ENCODE assay signal across 13 cellular contexts in genomic region chr3:33911525-33912322, GRCh38.
DNase-seq lines count a peak whose midpoint lies in the region; ATAC-seq, FAIRE-seq and TF ChIP-seq lines count a peak whose summit lies in the region.
"Had no signal": no experiment of that assay in that cellular context is flagged by ENCODE, and none has a peak within 500 bp of the region (broad histone marks: within the 10 kb centered on the region; RNA-seq: fewer than 3 reads in every experiment).

No MANE protein-coding gene starts in this region.

- peak; percentile 69 for FAIRE-seq in HTR-8/SVneo (lab: Jason Lieb, UNC)
- FAIRE-seq: TTC549 had no signal

- POLR2A ChIA-PET in AG04449 (lab: Yijun Ruan, JAX), result no interaction called here

- no peak for TF ChIP-seq EP300 in transverse colon (IDR thresholded peaks at IDR 0.05; ENCODE audit: low read depth)

- DNase-seq in AG04449 (ENCODE audit: low read depth, low spot score) (peak; percentile 21), HTR-8/SVneo (ENCODE audit: insufficient read length, low spot score) (peak; percentile 53), SW 1271 (lab: John Stamatoyannopoulos, UW) (peak; percentile 16 to 58), fibroblast of the aortic adventitia (ENCODE audit: low read depth) (peak; percentile 49), transverse colon (no peak), T-helper 1 cell (no peak)
- DNase-seq: colonic mucosa; NCI-H1436; NK-92 treated with Interleukin-12 subunit alpha and Interleukin-12 subunit beta, amount 100 ng/mL, for 24 hours; right cardiac atrium had no signal

- intact Hi-C loops in transverse colon (cut with DNase I; ENCODE audit: low total_unique reads), result no loop called here

- H3K9me3 ChIP-seq in transverse colon, result no peaks in the 10 kb centered on the region
- H3K9me3 ChIP-seq: colonic mucosa had no signal

- in situ Hi-C loops in transverse colon (cut with MboI; ENCODE audit: low pct_ligation_motif_present in 1 of 4, low pct_unique_long_range_greater_than_20kb in 1 of 4, low sequenced_read_pairs in 3 of 4), result no loop called here

- ATAC-seq in HG02885 (IDR thresholded peaks at IDR 0.05; ENCODE audit: poor library complexity, unreplicated experiment), result no peak
- no peak for ATAC-seq in HG03159 (IDR thresholded peaks at IDR 0.05; ENCODE audit: unreplicated experiment)
- ATAC-seq: right cardiac atrium had no signal

- 71 to 84% methylated on average over 4 of the region's 4 CpGs for WGBS in transverse colon (ENCODE audit: low coverage in 1 of 2), 2 donors

- H3K27me3 ChIP-seq in transverse colon, result no peaks in the 10 kb centered on the region
- H3K27me3 ChIP-seq: colonic mucosa had no signal

- H3K4me1 ChIP-seq in transverse colon, result no peaks in the 10 kb centered on the region
- H3K4me1 ChIP-seq: colonic mucosa had no signal

- H3K36me3 ChIP-seq in transverse colon, result no peaks in the 10 kb centered on the region
- H3K36me3 ChIP-seq: colonic mucosa had no signal

- no peak overlapping the region for H3K27ac ChIP-seq in transverse colon
- H3K27ac ChIP-seq: colonic mucosa had no signal

- H3K4me3 ChIP-seq in AG04449 (ENCODE audit: low read depth, low read length) (no peak overlapping the region), fibroblast of the aortic adventitia (ENCODE audit: low read depth, low read length) (no peak overlapping the region), transverse colon (no peak overlapping the region)
- H3K4me3 ChIP-seq: colonic mucosa had no signal

- CTCF ChIA-PET in AG04449 (lab: Yijun Ruan, JAX), result interaction anchor here (1.2 to 1.8 kb wide), 2 partner anchors 14 to 28 kb away, joined by 3 to 5 read pairs; no protein-coding TSS in a partner anchor

- TF ChIP-seq POLR2A in transverse colon (IDR thresholded peaks at IDR 0.05), result no peak

- TF ChIP-seq CTCF in AG04449 (IDR thresholded peaks at IDR 0.05; ENCODE audit: insufficient read depth, low read length, missing control alignments) (no peak), fibroblast of the aortic adventitia (IDR thresholded peaks at IDR 0.05; ENCODE audit: insufficient read depth, low read length) (no peak), transverse colon (IDR thresholded peaks at IDR 0.05) (no peak)

Comparison
In these comparisons a context has a peak if more than half of its experiments do, and no peak if none do; other contexts are left out.
1. DNase-seq: peak in AG04449 (single experiment), HTR-8/SVneo (single experiment), SW 1271 (2 of 2) and fibroblast of the aortic adventitia (single experiment); none in transverse colon (single experiment) and T-helper 1 cell (0 of 5).